16 cellular contexts compared by ENCODE assay signal in the genomic region with DNA sequence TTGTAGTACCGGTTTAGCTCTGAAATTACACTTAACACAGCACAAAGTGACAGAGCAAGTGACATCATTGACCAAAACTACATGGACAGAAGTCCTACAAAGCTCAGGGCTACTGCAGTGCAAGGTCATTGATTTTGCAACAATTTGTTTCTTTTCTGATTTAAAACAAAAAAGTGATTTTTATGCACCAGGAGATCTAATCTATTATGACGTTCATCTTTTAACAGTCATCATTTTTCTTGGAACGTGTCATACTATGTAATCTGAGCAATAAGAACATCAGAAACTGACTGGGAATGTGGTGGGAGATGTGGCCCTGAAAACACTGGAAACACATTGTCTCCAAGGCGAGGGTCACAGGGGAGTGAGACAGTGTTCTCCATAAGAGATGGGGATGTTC. TPM values are rescaled to one million over a fixed set of nuclear protein-coding genes. Genes with fewer than 3 reads are reported as not detected.
DNase-seq lines count a peak whose midpoint lies in the region; ATAC-seq and TF ChIP-seq lines count a peak whose summit lies in the region.
"Had no signal": no experiment of that assay in that cellular context is flagged by ENCODE, and none has a peak within 500 bp of the region (broad histone marks: within the 10 kb centered on the region; RNA-seq: fewer than 3 reads in every experiment).

No MANE protein-coding gene starts in this region.

- H3K9ac ChIP-seq in SK-N-SH: no peak overlapping the region

- no peak for TF ChIP-seq RAD21 in SK-N-SH (IDR thresholded peaks at IDR 0.05; ENCODE audit: low read length)

- peak overlapping the region in 1 of 2 experiments; percentile 17; a peak in 1 of 4 replicates for H3K27ac ChIP-seq in SK-N-SH (ENCODE audit: low read depth in 2 of 2, low read length in 1 of 2)
- peak overlapping the region; percentile 59 for H3K27ac ChIP-seq in brain microvascular endothelial cell
- H3K27ac ChIP-seq in testis: peak overlapping the region; percentile 31 to 67
- H3K27ac ChIP-seq: 22Rv1, SJCRH30 had no signal

- H3K36me3 ChIP-seq in SK-N-SH (replicated peaks in 1 of 2; ENCODE audit: control insufficient read depth in 1 of 2, insufficient read depth in 2 of 2, low read length in 1 of 2) (no peaks in the 10 kb centered on the region), brain microvascular endothelial cell (replicated peaks) (no peaks in the 10 kb centered on the region), testis (ENCODE audit: low read depth, missing control alignments) (no peaks in the 10 kb centered on the region)
- H3K36me3 ChIP-seq: SJCRH30 had no signal

- H3K36me3 Mint-ChIP-seq in natural killer cell treated with Interleukin-12 subunit alpha and Interleukin-12 subunit beta and Interleukin-15 and Interleukin-18, amount 100 ng/mL, for 72 hours: no peaks in the 10 kb centered on the region

- CTCF ChIA-PET in SK-N-SH (lab: Yijun Ruan, JAX): interaction anchor here (1.0 kb wide), 1 partner anchor 344 kb away, joined by 5 read pairs; no protein-coding TSS in a partner anchor

- no peaks in the 10 kb centered on the region for H4K20me1 ChIP-seq in SK-N-SH (ENCODE audit: insufficient read depth)

- H3K79me2 ChIP-seq in SK-N-SH (ENCODE audit: insufficient read depth): no peaks in the 10 kb centered on the region

- intact Hi-C loops in testis (cut with DNase I; ENCODE audit: low total_unique reads): no loop called here

- in situ Hi-C loops in brain microvascular endothelial cell (cut with HindIII; ENCODE audit: low pct_ligation_motif_present, low sequenced_read_pairs): no loop called here

- no peaks in the 10 kb centered on the region for H3F3A ChIP-seq in SK-N-SH (replicated peaks; ENCODE audit: insufficient read depth)

- H3K4me3 Mint-ChIP-seq in natural killer cell treated with Interleukin-12 subunit alpha and Interleukin-12 subunit beta and Interleukin-15 and Interleukin-18, amount 100 ng/mL, for 72 hours: no peak overlapping the region

- H3K27ac Mint-ChIP-seq in natural killer cell treated with Interleukin-12 subunit alpha and Interleukin-12 subunit beta and Interleukin-15 and Interleukin-18, amount 100 ng/mL, for 72 hours: no peak overlapping the region

- H2AFZ ChIP-seq in SK-N-SH (ENCODE audit: low read depth): no peak overlapping the region

- no peak for TF ChIP-seq POLR2A in testis (IDR thresholded peaks at IDR 0.05)

- H3K4me3 ChIP-seq in SK-N-SH (ENCODE audit: low read depth in 2 of 2, low read length in 1 of 2): no peak overlapping the region
- H3K4me3 ChIP-seq in brain microvascular endothelial cell (ENCODE audit: low read depth, low read length): no peak overlapping the region
- H3K4me3 ChIP-seq in testis: no peak overlapping the region
- H3K4me3 ChIP-seq: SJCRH30 had no signal

- POLR2A ChIA-PET in SK-N-SH (lab: Yijun Ruan, JAX): no interaction called here

- H3K4me2 ChIP-seq in SK-N-SH: no peak overlapping the region

- ATAC-seq in SK-N-SH treated with all-trans-retinoic acid at 6 μM for 48 hours: no peak
- no peak for ATAC-seq in natural killer cell treated with Interleukin-12 subunit alpha and Interleukin-12 subunit beta and Interleukin-15 and Interleukin-18, amount 100 ng/mL, for 72 hours

- H3K9me3 Mint-ChIP-seq in natural killer cell treated with Interleukin-12 subunit alpha and Interleukin-12 subunit beta and Interleukin-15 and Interleukin-18, amount 100 ng/mL, for 72 hours: no peaks in the 10 kb centered on the region

- TF ChIP-seq CTCF in SK-N-SH (IDR thresholded peaks at IDR 0.05): no peak
- no peak for TF ChIP-seq CTCF in brain microvascular endothelial cell (IDR thresholded peaks at IDR 0.05; ENCODE audit: low read depth, low read length, missing control alignments)
- TF ChIP-seq CTCF in testis (IDR thresholded peaks at IDR 0.05): no peak

- H3K9me3 ChIP-seq in SK-N-SH (no peaks in the 10 kb centered on the region), testis (no peaks in the 10 kb centered on the region)
- H3K9me3 ChIP-seq: SJCRH30 had no signal

- peaks cover 0 to 12% of the 10 kb centered on the region in 2 donors for H3K27me3 Mint-ChIP-seq in natural killer cell treated with Interleukin-12 subunit alpha and Interleukin-12 subunit beta and Interleukin-15 and Interleukin-18, amount 100 ng/mL, for 72 hours

- H3K4me1 ChIP-seq in SK-N-SH (ENCODE audit: control insufficient read depth in 1 of 2, insufficient read depth in 2 of 2, low read depth in 1 of 2, low read length in 1 of 2) (no peaks in the 10 kb centered on the region), testis (peaks cover 14% of the 10 kb centered on the region)

- DNase-seq in SK-N-SH (no peak), brain microvascular endothelial cell (peak; percentile 66), iris pigment epithelial cell (ENCODE audit: low read depth) (peak; percentile 75), testis (peak; percentile 88), T1000 (lab: John Stamatoyannopoulos, UW) (no peak), NCI-H82 treated with DMSO at 0.1 percent for 48 hours (lab: John Stamatoyannopoulos, UW; ENCODE audit: unreplicated experiment) (no peak)
- no peak for DNase-seq in natural killer cell treated with Interleukin-12 subunit alpha and Interleukin-12 subunit beta and Interleukin-15 and Interleukin-18, amount 100 ng/mL, for 72 hours (ENCODE audit: low spot score)
- DNase-seq: C1 segment of cervical spinal cord, EL, Kasumi-1, NCI-H1417, NCI-H2081, NCI-H524 treated with DMSO at 0.1 percent for 48 hours, SJCRH30 had no signal

- no peak for TF ChIP-seq EP300 in SK-N-SH (IDR thresholded peaks at IDR 0.05; ENCODE audit: borderline replicate concordance in 1 of 2, low read depth in 1 of 2, low read length in 1 of 2)

- WGBS in SK-N-SH (ENCODE audit: low lambda C conversion rate): 23% methylated on average over 4 of the region's 4 CpGs
- 41 to 61% methylated on average over 4 of the region's 4 CpGs for WGBS in testis, 2 donors

- H3K27me3 ChIP-seq in SK-N-SH (ENCODE audit: insufficient read depth): no peaks in the 10 kb centered on the region
- H3K27me3 ChIP-seq in brain microvascular endothelial cell (replicated peaks): no peaks in the 10 kb centered on the region
- no peaks in the 10 kb centered on the region for H3K27me3 ChIP-seq in testis
- H3K27me3 ChIP-seq: SJCRH30 had no signal

- no peaks in the 10 kb centered on the region for H3K9me2 ChIP-seq in SK-N-SH

- H3K4me1 Mint-ChIP-seq in natural killer cell treated with Interleukin-12 subunit alpha and Interleukin-12 subunit beta and Interleukin-15 and Interleukin-18, amount 100 ng/mL, for 72 hours (ENCODE audit: low read depth in 2 of 2): no peaks in the 10 kb centered on the region

TF ChIP-seq in SK-N-SH, 30 proteins besides CTCF, POLR2A, EP300 and RAD21:
- TF ChIP-seq MXI1 (IDR thresholded peaks at IDR 0.05; ENCODE audit: low read depth, low read length) (no peak), FOXM1 (IDR thresholded peaks at IDR 0.05; ENCODE audit: low read depth) (no peak), TCF12 (IDR thresholded peaks at IDR 0.05) (no peak)
- TF ChIP-seq, protein P1, sequence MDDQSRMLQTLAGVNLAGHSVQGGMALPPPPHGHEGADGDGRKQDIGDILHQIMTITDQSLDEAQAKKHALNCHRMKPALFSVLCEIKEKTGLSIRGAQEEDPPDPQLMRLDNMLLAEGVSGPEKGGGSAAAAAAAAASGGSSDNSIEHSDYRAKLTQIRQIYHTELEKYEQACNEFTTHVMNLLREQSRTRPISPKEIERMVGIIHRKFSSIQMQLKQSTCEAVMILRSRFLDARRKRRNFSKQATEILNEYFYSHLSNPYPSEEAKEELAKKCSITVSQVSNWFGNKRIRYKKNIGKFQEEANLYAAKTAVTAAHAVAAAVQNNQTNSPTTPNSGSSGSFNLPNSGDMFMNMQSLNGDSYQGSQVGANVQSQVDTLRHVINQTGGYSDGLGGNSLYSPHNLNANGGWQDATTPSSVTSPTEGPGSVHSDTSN (IDR thresholded peaks at IDR 0.05): peak; percentile 45

TF ChIP-seq in SK-N-SH treated with all-trans-retinoic acid at 6 μM for 48 hours, 23 proteins besides CTCF, POLR2A, EP300 and RAD21:
- TF ChIP-seq PPARA (CRISPR knock-in tag; IDR thresholded peaks at IDR 0.05; ENCODE audit: borderline replicate concordance): no peak

RNA-seq across cellular contexts. Expression of a gene that starts 17.4 kb away (rescaled TPM):
- polyA plus RNA-seq in SK-N-SH (2012; rRNA removed): 53.1 and 58.8 TPM in 2 replicates
- polyA plus RNA-seq in SK-N-SH (2012; cell fraction: cytosol; rRNA removed): 72.5 and 74.3 TPM in 2 replicates
- 83.4 and 174 TPM in 2 replicates for polyA plus RNA-seq in SK-N-SH (2012; cell fraction: nucleus; rRNA removed)
- total RNA-seq in testis: 100 to 1,000 TPM; 313 to 314 TPM
- 251 TPM for polyA plus RNA-seq in testis (ENCODE audit: insufficient read depth, low read depth, low replicate concordance)
- 100 to 1,000 TPM; 102 to 115 TPM for total RNA-seq in natural killer cell treated with Interleukin-12 subunit alpha and Interleukin-12 subunit beta and Interleukin-15 and Interleukin-18, amount 100 ng/mL, for 72 hours

Comparison
In these comparisons a context has a peak if more than half of its experiments do, and no peak if none do; other contexts are left out.
1. DNase-seq: peak in brain microvascular endothelial cell (single experiment), iris pigment epithelial cell (single experiment) and testis (single experiment); none in SK-N-SH (single experiment), natural killer cell treated with Interleukin-12 subunit alpha and Interleukin-12 subunit beta and Interleukin-15 and Interleukin-18, amount 100 ng/mL, for 72 hours (single experiment), T1000 (single experiment) and NCI-H82 treated with DMSO at 0.1 percent for 48 hours (single experiment).